In the genomic region with DNA sequence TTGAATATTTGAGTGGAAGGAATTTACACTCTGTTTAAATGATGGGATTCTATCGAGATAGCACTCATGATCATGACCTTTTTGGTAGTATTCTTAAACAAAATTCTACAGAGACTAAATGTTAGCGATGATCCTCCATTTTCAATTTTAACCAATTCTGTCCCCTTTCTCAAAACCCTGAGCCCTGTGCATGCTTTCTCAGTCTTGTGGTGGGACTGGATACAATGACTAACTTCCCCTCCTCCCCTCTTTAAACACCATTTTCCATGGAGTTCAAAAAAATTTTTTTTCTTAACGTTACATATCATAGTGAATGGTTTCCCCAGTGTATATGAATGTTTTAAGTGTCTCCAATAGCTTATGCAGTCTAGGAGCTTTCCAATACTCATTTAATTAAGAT, we compare ENCODE assay signal across 30 cellular contexts.
"Had no signal": no experiment of that assay in that cellular context is flagged by ENCODE, and none has a peak within 500 bp of the region (broad histone marks: within the 10 kb centered on the region; RNA-seq: fewer than 3 reads in every experiment).

No MANE protein-coding gene starts in this region.

- H3K27me3 ChIP-seq: dorsolateral prefrontal cortex, gastroesophageal sphincter, sigmoid colon, suprapubic skin, tibial nerve had no signal

- H2AFZ ChIP-seq: parathyroid adenoma had no signal

- H3K9ac ChIP-seq: parathyroid adenoma had no signal

- H3K79me2 ChIP-seq: parathyroid adenoma had no signal

- H3K4me3 ChIP-seq: coronary artery, dorsolateral prefrontal cortex, gastroesophageal sphincter, psoas muscle, sigmoid colon, suprapubic skin, tibial nerve had no signal

- H3K27ac ChIP-seq: coronary artery, gastroesophageal sphincter, parathyroid adenoma, psoas muscle, suprapubic skin had no signal

- H3K4me3 Mint-ChIP-seq: activated CD4-positive, alpha-beta T cell treated with anti-CD3 and anti-CD28 coated beads for 36 hours; activated CD8-positive, alpha-beta memory T cell treated with anti-CD3 and anti-CD28 coated beads, Interleukin-2, amount 10 ng/mL, durations not matched to agents 7 days and 5 days; activated CD8-positive, alpha-beta T cell treated with anti-CD3 and anti-CD28 coated beads, Interleukin-2, amount 10 ng/mL, durations not matched to agents 7 days and 5 days; activated naive CD8-positive, alpha-beta T cell treated with anti-CD3 and anti-CD28 coated beads, Interleukin-2, amount 10 ng/mL, durations not matched to agents 7 days and 5 days; naive B cell; stimulated activated memory B cell treated with anti-CD40 and anti-IgM and Interleukin-4, amounts not matched to agents 10 μg/mL and 1 μg/mL and 100 μg/mL, for 72 hours had no signal

- H3K9me3 ChIP-seq: gastroesophageal sphincter, psoas muscle, sigmoid colon, suprapubic skin, tibial nerve had no signal

- H3K27me3 Mint-ChIP-seq: activated CD4-positive, alpha-beta T cell treated with anti-CD3 and anti-CD28 coated beads for 36 hours; naive B cell; stimulated activated memory B cell treated with anti-CD40 and anti-IgM and Interleukin-4, amounts not matched to agents 10 μg/mL and 1 μg/mL and 100 μg/mL, for 72 hours had no signal

- H3K27ac Mint-ChIP-seq: activated CD4-positive, alpha-beta T cell treated with anti-CD3 and anti-CD28 coated beads for 36 hours; activated CD8-positive, alpha-beta memory T cell treated with anti-CD3 and anti-CD28 coated beads, Interleukin-2, amount 10 ng/mL, durations not matched to agents 7 days and 5 days; activated CD8-positive, alpha-beta T cell treated with anti-CD3 and anti-CD28 coated beads, Interleukin-2, amount 10 ng/mL, durations not matched to agents 7 days and 5 days; activated naive CD8-positive, alpha-beta T cell treated with anti-CD3 and anti-CD28 coated beads, Interleukin-2, amount 10 ng/mL, durations not matched to agents 7 days and 5 days; stimulated activated memory B cell treated with anti-CD40 and anti-IgM and Interleukin-4, amounts not matched to agents 10 μg/mL and 1 μg/mL and 100 μg/mL, for 72 hours had no signal

- H3K9me3 Mint-ChIP-seq: activated naive CD8-positive, alpha-beta T cell treated with anti-CD3 and anti-CD28 coated beads, Interleukin-2, amount 10 ng/mL, durations not matched to agents 7 days and 5 days; naive B cell; neural crest cell; stimulated activated memory B cell treated with anti-CD40 and anti-IgM and Interleukin-4, amounts not matched to agents 10 μg/mL and 1 μg/mL and 100 μg/mL, for 72 hours had no signal

- ATAC-seq: activated CD4-positive, alpha-beta T cell treated with anti-CD3 and anti-CD28 coated beads for 36 hours; activated CD8-positive, alpha-beta memory T cell treated with anti-CD3 and anti-CD28 coated beads, Interleukin-2, amount 10 ng/mL, durations not matched to agents 7 days and 5 days; activated CD8-positive, alpha-beta T cell treated with anti-CD3 and anti-CD28 coated beads, Interleukin-2, amount 10 ng/mL, durations not matched to agents 7 days and 5 days; gastroesophageal sphincter; left cardiac atrium; left ventricle myocardium superior; psoas muscle; stimulated activated memory B cell treated with anti-CD40 and anti-IgM and Interleukin-4, amounts not matched to agents 10 μg/mL and 1 μg/mL and 100 μg/mL, for 72 hours had no signal

- H3K4me1 Mint-ChIP-seq: activated CD8-positive, alpha-beta memory T cell treated with anti-CD3 and anti-CD28 coated beads, Interleukin-2, amount 10 ng/mL, durations not matched to agents 7 days and 5 days; activated naive CD8-positive, alpha-beta T cell treated with anti-CD3 and anti-CD28 coated beads, Interleukin-2, amount 10 ng/mL, durations not matched to agents 7 days and 5 days; naive B cell; stimulated activated memory B cell treated with anti-CD40 and anti-IgM and Interleukin-4, amounts not matched to agents 10 μg/mL and 1 μg/mL and 100 μg/mL, for 72 hours had no signal

- DNase-seq: activated CD4-positive, alpha-beta T cell treated with anti-CD3 and anti-CD28 coated beads for 36 hours; activated CD4-positive, CD25-positive, alpha-beta regulatory T cell; activated CD8-positive, alpha-beta memory T cell treated with anti-CD3 and anti-CD28 coated beads, Interleukin-2, amount 10 ng/mL, durations not matched to agents 7 days and 5 days; activated CD8-positive, alpha-beta T cell treated with anti-CD3 and anti-CD28 coated beads, Interleukin-2, amount 10 ng/mL, durations not matched to agents 7 days and 5 days; activated effector memory CD4-positive, alpha-beta T cell treated with Interleukin-2 at 50 U/mL for 16 hours; activated naive CD4-positive, alpha-beta T cell treated with Interleukin-2 at 50 U/mL for 16 hours; activated naive CD8-positive, alpha-beta T cell treated with anti-CD3 and anti-CD28 coated beads, Interleukin-2, amount 10 ng/mL, durations not matched to agents 7 days and 5 days; amniotic stem cell; cerebellar nuclear complex; dorsolateral prefrontal cortex; effector memory CD4-positive, alpha-beta T cell; head of caudate nucleus; hippocampal formation; left cardiac atrium; left ventricle myocardium superior; naive B cell; occipital lobe; psoas muscle; sigmoid colon; small intestine; stimulated activated CD4-positive, alpha-beta T cell treated with anti-CD3 and anti-CD28 coated beads, Interleukin-1b, Interleukin-23, amount 100 ng/mL, for 48 hours; stimulated activated CD4-positive, alpha-beta T cell treated with anti-CD3 and anti-CD28 coated beads, Interleukin-4, amount 100 ng/mL, for 4 hours; stimulated activated CD8-positive, alpha-beta memory T cell treated with anti-CD3 and anti-CD28 coated beads, Interleukin-4, amount 100 ng/mL, for 48 hours had no signal

- H3K4me1 ChIP-seq: parathyroid adenoma, psoas muscle had no signal
